ENCODE assay signal across 17 cellular contexts in the genomic region with DNA sequence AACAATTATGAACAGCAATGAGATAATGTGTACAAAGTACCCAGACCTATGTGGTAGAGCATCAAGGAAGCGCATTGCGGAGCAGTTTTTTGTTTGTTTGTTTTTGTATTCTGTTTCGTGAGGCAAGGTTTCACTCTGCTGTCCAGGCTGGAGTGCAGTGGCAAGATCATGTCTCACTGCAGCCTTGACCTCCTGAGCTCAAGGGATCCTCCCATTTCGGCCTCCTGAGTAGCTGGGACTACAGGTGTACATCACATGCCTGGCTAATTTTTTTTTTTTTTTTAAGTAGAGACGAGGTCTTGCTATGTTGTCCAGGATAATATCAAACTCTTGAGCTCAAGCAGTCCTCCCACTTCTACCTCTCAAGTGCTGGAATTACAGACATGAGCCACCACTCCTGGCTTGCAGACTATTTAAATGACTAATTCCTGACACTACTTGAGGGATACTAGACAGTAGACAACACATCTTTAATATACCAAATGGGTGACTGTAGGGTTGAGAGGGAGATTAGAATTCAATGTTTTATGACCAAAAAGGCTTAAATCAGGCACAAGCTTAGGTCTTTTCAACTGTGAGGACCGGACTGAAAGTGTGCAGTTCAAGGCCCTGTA. TPM values are rescaled to one million over a fixed set of nuclear protein-coding genes. Genes with fewer than 3 reads are reported as not detected.
A peak's percentile ranks its signal among the peaks of the same experiment; 100 is the strongest.
DNase-seq lines count a peak whose midpoint lies in the region; ATAC-seq, FAIRE-seq and TF ChIP-seq lines count a peak whose summit lies in the region.
"Had no signal": no experiment of that assay in that cellular context is flagged by ENCODE, and none has a peak within 500 bp of the region (broad histone marks: within the 10 kb centered on the region; RNA-seq: fewer than 3 reads in every experiment).

No MANE protein-coding gene starts in this region.

- peak overlapping the region; percentile 81 for H3K4me2 ChIP-seq in K562 (ENCODE audit: insufficient read depth, low read length)
- no peak overlapping the region for H3K4me2 ChIP-seq in keratinocyte (ENCODE audit: control insufficient read depth, extremely low read depth, insufficient read depth, low read depth, low read length)

- H3K27ac Mint-ChIP-seq in HFFc6, result peak overlapping the region; percentile 71

- H3K36me3 ChIP-seq in ACC112 (ENCODE audit: insufficient read depth, low read length), result no peaks in the 10 kb centered on the region
- H3K36me3 ChIP-seq in K562 (ENCODE audit: control insufficient read depth, insufficient read depth, low read length), result peaks cover 17% of the 10 kb centered on the region
- H3K36me3 ChIP-seq in keratinocyte (ENCODE audit: control insufficient read depth in 2 of 2, extremely low read depth in 1 of 2, insufficient read depth in 2 of 2, low read length in 2 of 2), result no peaks in the 10 kb centered on the region
- no peaks in the 10 kb centered on the region for H3K36me3 ChIP-seq in ovary
- no peaks in the 10 kb centered on the region for H3K36me3 ChIP-seq in gastrocnemius medialis

- ATAC-seq in K562 (peak; percentile 4), gastrocnemius medialis (no peak)
- ATAC-seq: PC-3 had no signal

- no peak for TF ChIP-seq CTCF in HFFc6 (IDR thresholded peaks at IDR 0.05)
- peak in 1 of 3 experiments; percentile 10; a peak in 1 of 6 replicates for TF ChIP-seq CTCF in K562 (IDR thresholded peaks at IDR 0.05 in 2 of 3, conservative IDR thresholded peaks at IDR 0.05 in 1 of 3; ENCODE audit: insufficient read depth in 2 of 3, low read depth in 1 of 3, low read length in 3 of 3)
- no peak for TF ChIP-seq CTCF in keratinocyte (optimal IDR thresholded peaks at IDR 0.05 in 1 of 3, IDR thresholded peaks at IDR 0.05 in 1 of 3, conservative IDR thresholded peaks at IDR 0.05 in 1 of 3; ENCODE audit: extremely low read depth in 1 of 3, insufficient read depth in 2 of 3, low read length in 3 of 3)
- no peak for TF ChIP-seq CTCF in ovary (IDR thresholded peaks at IDR 0.05)
- TF ChIP-seq CTCF in gastrocnemius medialis (IDR thresholded peaks at IDR 0.05 in 4 of 5, conservative IDR thresholded peaks at IDR 0.05 in 1 of 5), result no peak

- TF ChIP-seq EP300 in K562 (IDR thresholded peaks at IDR 0.05; ENCODE audit: low read length) (no peak), ovary (IDR thresholded peaks at IDR 0.05) (no peak)

- 0 out of 2 replicates have a peak overlapping the region, but pooled peaks have one; percentile 5 for H3K4me3 Mint-ChIP-seq in HFFc6

- no peaks in the 10 kb centered on the region for H3K27me3 Mint-ChIP-seq in HFFc6 (ENCODE audit: insufficient read depth)

- no TSS peak for BruUV-seq in K562 (replicated peaks; lab: Mats Ljungman, UMichigan)

- H4K20me1 ChIP-seq in K562 (replicated peaks; ENCODE audit: control insufficient read depth, insufficient read depth, low read length) (no peaks in the 10 kb centered on the region), keratinocyte (ENCODE audit: control insufficient read depth, extremely low read depth, insufficient read depth, low read length) (no peaks in the 10 kb centered on the region)

- H2AFZ ChIP-seq in ACC112 (ENCODE audit: low read length, unreplicated experiment) (peak overlapping the region; percentile 29), K562 (ENCODE audit: low read depth, low read length) (peak overlapping the region; percentile 35; the same call in 1 of the 2 replicates), keratinocyte (ENCODE audit: control insufficient read depth, low read length) (peak overlapping the region; percentile 49)

- no peaks in the 10 kb centered on the region for H3K9me1 ChIP-seq in K562 (ENCODE audit: control insufficient read depth, insufficient read depth, low read length)
- H3K9me1 ChIP-seq in keratinocyte (ENCODE audit: control insufficient read depth, extremely low read depth, insufficient read depth, low read length), result no peaks in the 10 kb centered on the region

- peaks cover 8% of the 10 kb centered on the region for H3K36me3 Mint-ChIP-seq in HFFc6 (ENCODE audit: low read depth)

- in situ Hi-C loops in K562 (cut with MboI), result loop anchor here (5.0 kb wide), 2 partner anchors 47 to 167 kb away; no protein-coding TSS in a partner anchor
- in situ Hi-C loops in gastrocnemius medialis (cut with MboI; ENCODE audit: low sequenced_read_pairs in 4 of 4), result no loop called here

- H3K4me1 Mint-ChIP-seq in HFFc6 (ENCODE audit: low read depth), result peaks cover 66% of the 10 kb centered on the region

- no peaks in the 10 kb centered on the region for H3K9me3 ChIP-seq in K562 (replicated peaks; ENCODE audit: control insufficient read depth, insufficient read depth, low read depth, low read length)
- no peaks in the 10 kb centered on the region for H3K9me3 ChIP-seq in keratinocyte (ENCODE audit: control insufficient read depth, low read depth, low read length)
- H3K9me3 ChIP-seq in ovary, result no peaks in the 10 kb centered on the region
- H3K9me3 ChIP-seq in gastrocnemius medialis, result no peaks in the 10 kb centered on the region

- CTCF ChIA-PET in K562 (lab: Yijun Ruan, JAX; ENCODE audit: low intra/inter-chr PET ratio), result interaction anchor here (0.7 to 1.4 kb wide), 2 partner anchors 84 to 159 kb away, joined by 4 read pairs; no protein-coding TSS in a partner anchor

- POLR2A ChIA-PET in K562 (lab: Yijun Ruan, JAX), result interaction anchor here (1.1 to 6.4 kb wide), 8 partner anchors 8 to 49 kb away, joined by 3 to 40 read pairs (median 7); a partner anchor contains a TSS

- H3K27ac ChIP-seq in ACC112 (ENCODE audit: low read depth, low read length), result no peak overlapping the region
- H3K27ac ChIP-seq in K562 (ENCODE audit: extremely low read depth, low read depth, low read length), result peak overlapping the region; percentile 86
- H3K27ac ChIP-seq in keratinocyte (ENCODE audit: control insufficient read depth, insufficient read depth, low read length), result no peak overlapping the region
- no peak overlapping the region for H3K27ac ChIP-seq in ovary
- H3K27ac ChIP-seq in gastrocnemius medialis, result no peak overlapping the region

- peaks cover 18% of the 10 kb centered on the region for H3K4me1 ChIP-seq in ACC112 (ENCODE audit: control insufficient read depth, insufficient read depth, low read length, unreplicated experiment)
- H3K4me1 ChIP-seq in K562 (replicated peaks in 1 of 2; ENCODE audit: control insufficient read depth in 2 of 2, insufficient read depth in 2 of 2, low read length in 2 of 2), result peaks cover 16 to 73% of the 10 kb centered on the region in 2 experiments; a peak in 4 of 5 replicates
- H3K4me1 ChIP-seq in keratinocyte (ENCODE audit: control insufficient read depth, extremely low read depth, insufficient read depth, low read length), result peaks cover 20% of the 10 kb centered on the region
- H3K4me1 ChIP-seq in ovary (ENCODE audit: insufficient read depth), result no peaks in the 10 kb centered on the region
- no peaks in the 10 kb centered on the region for H3K4me1 ChIP-seq in gastrocnemius medialis

- 50% methylated on average over 6 of the region's 6 CpGs for WGBS in K562 (ENCODE audit: insufficient coverage, low coverage, missing lambda C conversion rate)
- 73 to 77% (median 75%) methylated on average over 6 of the region's 6 CpGs for WGBS in ovary, 3 donors

- intact Hi-C loops in K562 (cut with micrococcal nuclease), result loop anchor here (2.0 to 10.0 kb wide), 4 partner anchors 36 to 306 kb away; a partner anchor contains a TSS
- intact Hi-C loops in ovary (cut with DNase I), result no loop called here
- intact Hi-C loops in gastrocnemius medialis (cut with DNase I; ENCODE audit: low total_unique reads), result no loop called here

- FAIRE-seq in K562 (lab: Jason Lieb, UNC) (no peak), keratinocyte (lab: Jason Lieb, UNC) (no peak)
- FAIRE-seq: G401.6, GM12891, GM19239 had no signal

- DNase-seq in HFFc6, result no peak
- peak in 1 of 4 experiments; percentile 66 for DNase-seq in K562 (ENCODE audit: extremely low read depth in 1 of 4, low spot score in 3 of 4)
- no peak for DNase-seq in keratinocyte (ENCODE audit: low read depth, low spot score)
- no peak for DNase-seq in ovary
- no peak for DNase-seq in gastrocnemius medialis
- no peak for DNase-seq in DMS153 treated with DMSO at 0.1 percent for 48 hours (lab: John Stamatoyannopoulos, UW; ENCODE audit: unreplicated experiment)
- DNase-seq in NCI-H1436 treated with DMSO at 0.1 percent for 48 hours (lab: John Stamatoyannopoulos, UW), result no peak
- DNase-seq: 8988T, C1 segment of cervical spinal cord, DMS53, GOT3, NCI-H1436, PC-3 had no signal

- dilution Hi-C loops in keratinocyte (cut with MboI; ENCODE audit: extremely low pct_ligation_motif_present, low sequenced_read_pairs), result no loop called here

- peak; percentile 23 to 39; a peak in 3 of 4 replicates for TF ChIP-seq RAD21 in K562 (CRISPR knock-in tag; conservative IDR thresholded peaks at IDR 0.05 in 1 of 2, IDR thresholded peaks at IDR 0.05 in 1 of 2)

- H3K79me2 ChIP-seq in ACC112 (ENCODE audit: control insufficient read depth, insufficient read depth, low read length, unreplicated experiment) (no peaks in the 10 kb centered on the region), K562 (ENCODE audit: control insufficient read depth, insufficient read depth, low read length) (peaks cover 78% of the 10 kb centered on the region), keratinocyte (ENCODE audit: control insufficient read depth, insufficient read depth, low read length) (no peaks in the 10 kb centered on the region)

- TF ChIP-seq POLR2A in K562 (conservative IDR thresholded peaks at IDR 0.05) (no peak), ovary (IDR thresholded peaks at IDR 0.05) (no peak), gastrocnemius medialis (IDR thresholded peaks at IDR 0.05) (no peak)

- H3K4me3 ChIP-seq in ACC112 (ENCODE audit: low read depth, low read length) (no peak overlapping the region), K562 (no peak overlapping the region), keratinocyte (ENCODE audit: control insufficient read depth in 2 of 3, extremely low read depth in 1 of 3, insufficient read depth in 2 of 3, low read depth in 1 of 3, low read length in 3 of 3) (no peak overlapping the region), ovary (no peak overlapping the region), gastrocnemius medialis (no peak overlapping the region)

- no peaks in the 10 kb centered on the region for H3K9me3 Mint-ChIP-seq in HFFc6

- peak overlapping the region in 1 of 2 experiments; percentile 59; a peak in 2 of 4 replicates for H3K9ac ChIP-seq in K562 (ENCODE audit: insufficient read depth in 1 of 2, low read depth in 2 of 2, low read length in 2 of 2)
- no peak overlapping the region for H3K9ac ChIP-seq in keratinocyte (ENCODE audit: control insufficient read depth, extremely low read depth, insufficient read depth, low read length)

- H3K27me3 ChIP-seq in ACC112 (ENCODE audit: insufficient read depth, low read length), result no peaks in the 10 kb centered on the region
- H3K27me3 ChIP-seq in K562 (ENCODE audit: control insufficient read depth in 2 of 2, insufficient read depth in 2 of 2, low read length in 2 of 2), result no peaks in the 10 kb centered on the region
- no peaks in the 10 kb centered on the region for H3K27me3 ChIP-seq in keratinocyte (ENCODE audit: control insufficient read depth, extremely low read depth, insufficient read depth, low read length)
- no peaks in the 10 kb centered on the region for H3K27me3 ChIP-seq in ovary
- H3K27me3 ChIP-seq in gastrocnemius medialis, result no peaks in the 10 kb centered on the region

RNA-seq across cellular contexts. Expression of a gene that starts 12.7 kb away (rescaled TPM):
- not detected for total RNA-seq in HFFc6 (2021; fragmentation: NEBNext Ultra II Directional; extraction: Animal tissue kit (Norgen Biotek cat#: 25700))
- 113 and 179 TPM in 2 replicates for total RNA-seq in K562 (2011; cell fraction: chromatin; rRNA removed; ENCODE audit: low replicate concordance)
- total RNA-seq in K562 (2011; cell fraction: nucleolus; rRNA removed), result 66.9 and 97.2 TPM in 2 replicates
- total RNA-seq in K562 (2011; cell fraction: nucleoplasm; rRNA removed), result 183 and 330 TPM in 2 replicates
- total RNA-seq in K562 (2014; rRNA removed) (20.5 and 22.1 TPM in 2 replicates), K562 (2014; rRNA removed; fragmentation: Illumina TruSeq; extraction: Trizol) (48.3 and 56.4 TPM in 2 replicates), K562 (2015; rRNA removed; fragmentation: Illumina TruSeq; extraction: Trizol) (39.9 and 42.2 TPM in 2 replicates), K562 (2021) (43.8 and 48.2 TPM in 2 replicates), ovary (under 1 TPM in 4 of 7 donors, not detected in 3; 0.25 to 0.63 (median 0.46) TPM), gastrocnemius medialis (not detected)
- polyA plus RNA-seq in K562 (2011; rRNA removed) (64.6 and 65.5 TPM in 2 replicates), K562 (2014; fragmentation: Illumina TruSeq; extraction: Trizol) (53.2 and 55.8 TPM in 2 replicates), K562 (2014; fragmentation: Nextera tagmentation; extraction: Ambion mirVana) (10 to 100 TPM; 17.1 to 23.8 TPM), K562 (2014; rRNA removed) (22.8 and 32.9 TPM in 2 replicates), keratinocyte (not detected in 3 replicates), ovary (not detected)
- 74.4 and 99.5 TPM in 2 replicates for polyA plus RNA-seq in K562 (2011; cell fraction: cytosol; rRNA removed)
- 99.6 and 172 TPM in 2 replicates for polyA plus RNA-seq in K562 (2011; cell fraction: nucleus; rRNA removed)
- 23.1 and 52.0 TPM in 2 replicates for polyA plus RNA-seq in K562 (2012)
- polyA minus RNA-seq in K562 (2011; rRNA and poly(A)+ RNA removed), result 157 and 184 TPM in 2 replicates
- 31.9 and 56.7 TPM in 2 replicates for polyA minus RNA-seq in K562 (2011; cell fraction: cytosol; rRNA and poly(A)+ RNA removed)
- 102 and 129 TPM in 2 replicates for polyA minus RNA-seq in K562 (2011; cell fraction: nucleus; rRNA and poly(A)+ RNA removed)
- polyA plus RNA-seq in keratinocyte (2011; ENCODE audit: low read depth), result not detected
- not detected in 2 replicates for polyA plus RNA-seq in keratinocyte (2011; cell fraction: cytosol; rRNA removed)
- not detected in 2 replicates for polyA plus RNA-seq in keratinocyte (2011; cell fraction: nucleus; rRNA removed)
- not detected in 2 replicates for polyA plus RNA-seq in keratinocyte (2012; ENCODE audit: low replicate concordance)
- polyA minus RNA-seq in keratinocyte, result not detected in 3 replicates
- not detected for polyA minus RNA-seq in keratinocyte (2011; cell fraction: cytosol; rRNA and poly(A)+ RNA removed)
- polyA minus RNA-seq in keratinocyte (2011; cell fraction: nucleus; rRNA and poly(A)+ RNA removed), result not detected in 2 replicates

RNA-seq across cellular contexts. Expression of a gene that starts 19.3 kb away (rescaled TPM):
- total RNA-seq in HFFc6 (2021; fragmentation: NEBNext Ultra II Directional; extraction: Animal tissue kit (Norgen Biotek cat#: 25700)), result not detected
- 428 and 488 TPM in 2 replicates for total RNA-seq in K562 (2011; cell fraction: chromatin; rRNA removed; ENCODE audit: low replicate concordance)
- total RNA-seq in K562 (2011; cell fraction: nucleolus; rRNA removed), result 920 and 1,516 TPM in 2 replicates
- 1,288 and 1,316 TPM in 2 replicates for total RNA-seq in K562 (2011; cell fraction: nucleoplasm; rRNA removed)
- total RNA-seq in K562 (2014; rRNA removed) (1,522 and 1,641 TPM in 2 replicates), K562 (2014; rRNA removed; fragmentation: Illumina TruSeq; extraction: Trizol) (1,988 and 2,064 TPM in 2 replicates), K562 (2015; rRNA removed; fragmentation: Illumina TruSeq; extraction: Trizol) (594 and 612 TPM in 2 replicates), K562 (2021) (1,978 and 2,119 TPM in 2 replicates), ovary (1 to 10 TPM in 1 of 7 donors, under 1 TPM in 2, not detected in 4; 0.61 to 2.2 (median 0.63) TPM), gastrocnemius medialis (not detected)
- polyA plus RNA-seq in K562 (2011; rRNA removed) (1,590 and 10,250 TPM in 2 replicates), K562 (2014; fragmentation: Illumina TruSeq; extraction: Trizol) (2,663 and 2,874 TPM in 2 replicates), K562 (2014; fragmentation: Nextera tagmentation; extraction: Ambion mirVana) (1,000 to 10,000 TPM; 2,181 to 2,800 TPM), K562 (2014; rRNA removed) (2,730 and 3,408 TPM in 2 replicates), keratinocyte (0.19 to 0.26 TPM in 2 of 3 replicates, not detected in the other), ovary (under 1 TPM in 1 of 2 donors, not detected in 1; 0.38 TPM)
- 2,905 and 13,663 TPM in 2 replicates for polyA plus RNA-seq in K562 (2011; cell fraction: cytosol; rRNA removed)
- polyA plus RNA-seq in K562 (2011; cell fraction: nucleus; rRNA removed), result 783 and 2,910 TPM in 2 replicates
- 1,158 and 1,777 TPM in 2 replicates for polyA plus RNA-seq in K562 (2012)
- polyA minus RNA-seq in K562 (2011; rRNA and poly(A)+ RNA removed), result 579 and 3,233 TPM in 2 replicates
- 263 and 1,304 TPM in 2 replicates for polyA minus RNA-seq in K562 (2011; cell fraction: cytosol; rRNA and poly(A)+ RNA removed)
- polyA minus RNA-seq in K562 (2011; cell fraction: nucleus; rRNA and poly(A)+ RNA removed), result 90.1 and 239 TPM in 2 replicates
- not detected for polyA plus RNA-seq in keratinocyte (2011; ENCODE audit: low read depth)
- polyA plus RNA-seq in keratinocyte (2011; cell fraction: cytosol; rRNA removed), result not detected in 2 replicates
- 0.34 TPM in 1 of 2 replicates, not detected in the other for polyA plus RNA-seq in keratinocyte (2011; cell fraction: nucleus; rRNA removed)
- not detected in 2 replicates for polyA plus RNA-seq in keratinocyte (2012; ENCODE audit: low replicate concordance)
- polyA minus RNA-seq in keratinocyte, result 0.36 to 1.5 TPM in 2 of 3 replicates, not detected in the other
- polyA minus RNA-seq in keratinocyte (2011; cell fraction: cytosol; rRNA and poly(A)+ RNA removed), result not detected
- polyA minus RNA-seq in keratinocyte (2011; cell fraction: nucleus; rRNA and poly(A)+ RNA removed), result 2.0 TPM in 1 of 2 replicates, not detected in the other

RNA-seq across cellular contexts. Expression of a gene that starts 34.4 kb away (rescaled TPM):
- not detected for total RNA-seq in HFFc6 (2021; fragmentation: NEBNext Ultra II Directional; extraction: Animal tissue kit (Norgen Biotek cat#: 25700))
- 272 and 470 TPM in 2 replicates for total RNA-seq in K562 (2011; cell fraction: chromatin; rRNA removed; ENCODE audit: low replicate concordance)
- total RNA-seq in K562 (2011; cell fraction: nucleolus; rRNA removed), result 1,129 and 1,276 TPM in 2 replicates
- total RNA-seq in K562 (2011; cell fraction: nucleoplasm; rRNA removed), result 972 and 1,024 TPM in 2 replicates
- total RNA-seq in K562 (2014; rRNA removed) (4,133 and 5,659 TPM in 2 replicates), K562 (2014; rRNA removed; fragmentation: Illumina TruSeq; extraction: Trizol) (14,495 and 14,520 TPM in 2 replicates), K562 (2015; rRNA removed; fragmentation: Illumina TruSeq; extraction: Trizol) (1,503 and 1,626 TPM in 2 replicates), K562 (2021) (9,242 and 9,746 TPM in 2 replicates), ovary (1 to 10 TPM in 2 of 7 donors, under 1 TPM in 3, not detected in 2; 0.37 to 9.7 (median 0.53) TPM), gastrocnemius medialis (not detected)
- polyA plus RNA-seq in K562 (2011; rRNA removed) (14,543 and 18,939 TPM in 2 replicates), K562 (2014; fragmentation: Illumina TruSeq; extraction: Trizol) (5,264 and 6,648 TPM in 2 replicates), K562 (2014; fragmentation: Nextera tagmentation; extraction: Ambion mirVana) (over 10,000 TPM; 53,065 to 58,619 TPM), K562 (2014; rRNA removed) (10,515 and 11,063 TPM in 2 replicates), keratinocyte (0.50 to 0.73 TPM (median 0.61 TPM) in 3 replicates), ovary (under 1 TPM in 1 of 2 donors, not detected in 1; 0.73 TPM)
- 11,967 and 13,477 TPM in 2 replicates for polyA plus RNA-seq in K562 (2011; cell fraction: cytosol; rRNA removed)
- 3,033 and 3,867 TPM in 2 replicates for polyA plus RNA-seq in K562 (2011; cell fraction: nucleus; rRNA removed)
- polyA plus RNA-seq in K562 (2012), result 2,383 and 7,190 TPM in 2 replicates
- polyA minus RNA-seq in K562 (2011; rRNA and poly(A)+ RNA removed), result 2,172 and 2,198 TPM in 2 replicates
- 396 and 509 TPM in 2 replicates for polyA minus RNA-seq in K562 (2011; cell fraction: cytosol; rRNA and poly(A)+ RNA removed)
- 161 and 330 TPM in 2 replicates for polyA minus RNA-seq in K562 (2011; cell fraction: nucleus; rRNA and poly(A)+ RNA removed)
- polyA plus RNA-seq in keratinocyte (2011; ENCODE audit: low read depth), result not detected
- polyA plus RNA-seq in keratinocyte (2011; cell fraction: cytosol; rRNA removed), result not detected in 2 replicates
- not detected in 2 replicates for polyA plus RNA-seq in keratinocyte (2011; cell fraction: nucleus; rRNA removed)
- polyA plus RNA-seq in keratinocyte (2012; ENCODE audit: low replicate concordance), result not detected in 2 replicates
- not detected in 3 replicates for polyA minus RNA-seq in keratinocyte
- 11.5 TPM for polyA minus RNA-seq in keratinocyte (2011; cell fraction: cytosol; rRNA and poly(A)+ RNA removed)
- polyA minus RNA-seq in keratinocyte (2011; cell fraction: nucleus; rRNA and poly(A)+ RNA removed), result 1.4 and 5.3 TPM in 2 replicates
- total RNA-seq: PC-3 had no signal

RNA-seq across cellular contexts. Expression of a gene that starts 35.1 kb away (rescaled TPM):
- total RNA-seq in HFFc6 (2021; fragmentation: NEBNext Ultra II Directional; extraction: Animal tissue kit (Norgen Biotek cat#: 25700)), result not detected
- total RNA-seq in K562 (2011; cell fraction: chromatin; rRNA removed; ENCODE audit: low replicate concordance), result 26.1 and 96.0 TPM in 2 replicates
- total RNA-seq in K562 (2011; cell fraction: nucleolus; rRNA removed), result 17.0 and 25.1 TPM in 2 replicates
- 59.5 and 83.7 TPM in 2 replicates for total RNA-seq in K562 (2011; cell fraction: nucleoplasm; rRNA removed)
- 3.4 and 4.0 TPM in 2 replicates for total RNA-seq in K562 (2014; rRNA removed)
- total RNA-seq in K562 (2014; rRNA removed; fragmentation: Illumina TruSeq; extraction: Trizol), result 6.6 TPM in 2 replicates
- 5.0 and 5.7 TPM in 2 replicates for total RNA-seq in K562 (2015; rRNA removed; fragmentation: Illumina TruSeq; extraction: Trizol)
- 3.3 and 4.0 TPM in 2 replicates for total RNA-seq in K562 (2021)
- polyA plus RNA-seq in K562 (2011; rRNA removed), result 5.7 and 10.5 TPM in 2 replicates
- polyA plus RNA-seq in K562 (2011; cell fraction: cytosol; rRNA removed), result 1.5 and 7.6 TPM in 2 replicates
- 19.3 and 33.3 TPM in 2 replicates for polyA plus RNA-seq in K562 (2011; cell fraction: nucleus; rRNA removed)
- 1.0 and 3.5 TPM in 2 replicates for polyA plus RNA-seq in K562 (2012)
- 3.3 and 3.5 TPM in 2 replicates for polyA plus RNA-seq in K562 (2014; fragmentation: Illumina TruSeq; extraction: Trizol)
- under 1 TPM; 0.38 to 0.84 TPM for polyA plus RNA-seq in K562 (2014; fragmentation: Nextera tagmentation; extraction: Ambion mirVana)
- polyA plus RNA-seq in K562 (2014; rRNA removed), result 2.6 and 2.7 TPM in 2 replicates
- 47.7 and 115 TPM in 2 replicates for polyA minus RNA-seq in K562 (2011; rRNA and poly(A)+ RNA removed)
- polyA minus RNA-seq in K562 (2011; cell fraction: cytosol; rRNA and poly(A)+ RNA removed), result 4.0 and 5.9 TPM in 2 replicates
- polyA minus RNA-seq in K562 (2011; cell fraction: nucleus; rRNA and poly(A)+ RNA removed), result 66.8 and 115 TPM in 2 replicates
- polyA plus RNA-seq in keratinocyte, result not detected in 3 replicates
- polyA plus RNA-seq in keratinocyte (2011; ENCODE audit: low read depth), result not detected
- not detected in 2 replicates for polyA plus RNA-seq in keratinocyte (2011; cell fraction: cytosol; rRNA removed)
- not detected in 2 replicates for polyA plus RNA-seq in keratinocyte (2011; cell fraction: nucleus; rRNA removed)
- polyA plus RNA-seq in keratinocyte (2012; ENCODE audit: low replicate concordance), result not detected in 2 replicates
- not detected in 3 replicates for polyA minus RNA-seq in keratinocyte
- not detected for polyA minus RNA-seq in keratinocyte (2011; cell fraction: cytosol; rRNA and poly(A)+ RNA removed)
- polyA minus RNA-seq in keratinocyte (2011; cell fraction: nucleus; rRNA and poly(A)+ RNA removed), result not detected in 2 replicates
- total RNA-seq in ovary, result 1 to 10 TPM in 1 of 7 donors, under 1 TPM in 4, not detected in 2; 0.27 to 1.7 (median 0.38) TPM
- not detected for polyA plus RNA-seq in ovary
- total RNA-seq in gastrocnemius medialis, result not detected

RNA-seq across cellular contexts. Expression of a gene that starts 39.4 kb away (rescaled TPM):
- total RNA-seq in HFFc6 (2021; fragmentation: NEBNext Ultra II Directional; extraction: Animal tissue kit (Norgen Biotek cat#: 25700)), result not detected
- total RNA-seq in K562 (2011; cell fraction: chromatin; rRNA removed; ENCODE audit: low replicate concordance), result 324 and 332 TPM in 2 replicates
- 688 and 922 TPM in 2 replicates for total RNA-seq in K562 (2011; cell fraction: nucleolus; rRNA removed)
- 700 and 723 TPM in 2 replicates for total RNA-seq in K562 (2011; cell fraction: nucleoplasm; rRNA removed)
- total RNA-seq in K562 (2014; rRNA removed), result 3,349 and 3,828 TPM in 2 replicates
- total RNA-seq in K562 (2014; rRNA removed; fragmentation: Illumina TruSeq; extraction: Trizol), result 3,691 and 4,785 TPM in 2 replicates
- total RNA-seq in K562 (2015; rRNA removed; fragmentation: Illumina TruSeq; extraction: Trizol), result 1,066 and 1,105 TPM in 2 replicates
- total RNA-seq in K562 (2021), result 3,171 and 3,343 TPM in 2 replicates
- polyA plus RNA-seq in K562 (2011; rRNA removed), result 10,167 and 10,862 TPM in 2 replicates
- polyA plus RNA-seq in K562 (2011; cell fraction: cytosol; rRNA removed), result 6,522 and 7,647 TPM in 2 replicates
- polyA plus RNA-seq in K562 (2011; cell fraction: nucleus; rRNA removed), result 1,318 and 1,569 TPM in 2 replicates
- 627 and 1,941 TPM in 2 replicates for polyA plus RNA-seq in K562 (2012)
- polyA plus RNA-seq in K562 (2014; fragmentation: Illumina TruSeq; extraction: Trizol), result 4,898 and 6,694 TPM in 2 replicates
- over 10,000 TPM; 14,841 to 16,338 TPM for polyA plus RNA-seq in K562 (2014; fragmentation: Nextera tagmentation; extraction: Ambion mirVana)
- 5,149 and 5,228 TPM in 2 replicates for polyA plus RNA-seq in K562 (2014; rRNA removed)
- polyA minus RNA-seq in K562 (2011; rRNA and poly(A)+ RNA removed), result 1,181 and 1,290 TPM in 2 replicates
- 612 and 821 TPM in 2 replicates for polyA minus RNA-seq in K562 (2011; cell fraction: cytosol; rRNA and poly(A)+ RNA removed)
- polyA minus RNA-seq in K562 (2011; cell fraction: nucleus; rRNA and poly(A)+ RNA removed), result 282 and 470 TPM in 2 replicates
- 0.30 to 0.31 TPM in 2 of 3 replicates, not detected in the other for polyA plus RNA-seq in keratinocyte
- not detected for polyA plus RNA-seq in keratinocyte (2011; ENCODE audit: low read depth)
- not detected in 2 replicates for polyA plus RNA-seq in keratinocyte (2011; cell fraction: cytosol; rRNA removed)
- not detected in 2 replicates for polyA plus RNA-seq in keratinocyte (2011; cell fraction: nucleus; rRNA removed)
- not detected in 2 replicates for polyA plus RNA-seq in keratinocyte (2012; ENCODE audit: low replicate concordance)
- 0.86 TPM in 1 of 3 replicates, not detected in the others for polyA minus RNA-seq in keratinocyte
- not detected for polyA minus RNA-seq in keratinocyte (2011; cell fraction: cytosol; rRNA and poly(A)+ RNA removed)
- 0.74 TPM in 1 of 2 replicates, not detected in the other for polyA minus RNA-seq in keratinocyte (2011; cell fraction: nucleus; rRNA and poly(A)+ RNA removed)
- 1 to 10 TPM in 1 of 7 donors, not detected in 6; 3.7 TPM for total RNA-seq in ovary
- polyA plus RNA-seq in ovary, result not detected
- not detected for total RNA-seq in gastrocnemius medialis
- total RNA-seq: PC-3 had no signal

Comparison
In these comparisons a context has a peak if more than half of its experiments do, and no peak if none do; other contexts are left out.
1. RNA of a gene that starts 12.7 kb away (total RNA-seq): 20.5 to 330 TPM in K562; 0.25 to 0.63 TPM in ovary, not detected in HFFc6 and not detected in gastrocnemius medialis; every median in the first group is over 10 times any median in the second.
2. RNA of a gene that starts 19.3 kb away (total RNA-seq): 428 to 2,119 TPM in K562; not detected in HFFc6; every median in the first group is over 100 times any median in the second.
3. RNA of a gene that starts 34.4 kb away (total RNA-seq): 272 to 14,520 TPM in K562; not detected in HFFc6; every median in the first group is over 100 times any median in the second.
4. Peak in every context shown above with its lines, with median percentiles within 50 percentile points of each other: H2AFZ ChIP-seq.